20 cellular contexts compared by ENCODE assay signal in genomic region chr2:189217041-189217440, GRCh38.
"Had no signal": no experiment of that assay in that cellular context is flagged by ENCODE, and none has a peak within 500 bp of the region (broad histone marks: within the 10 kb centered on the region; RNA-seq: fewer than 3 reads in every experiment).

No MANE protein-coding gene starts in this region.

- DNase-seq: activated CD4-positive, alpha-beta T cell treated with anti-CD3 and anti-CD28 coated beads for 1 hour; activated CD4-positive, alpha-beta T cell treated with anti-CD3 and anti-CD28 coated beads, Interleukin-2, amount 50 U/mL, for 4 hours; activated naive CD4-positive, alpha-beta T cell treated with anti-CD3 and anti-CD28 coated beads, Interleukin-2, amount 50 U/mL, for 16 hours; activated T-cell treated with anti-CD3 and anti-CD28 coated beads, Interleukin-2, amount 50 U/mL, for 1 hour; caudate nucleus; colonic mucosa; head of caudate nucleus; lower lobe of right lung; naive B cell; ovary; stimulated activated CD4-positive, alpha-beta T cell treated with anti-CD3 and anti-CD28 coated beads, Interleukin-12 subunit alpha, Interleukin-12 subunit beta, amount 100 ng/mL, for 4 hours; stimulated activated CD4-positive, alpha-beta T cell treated with anti-CD3 and anti-CD28 coated beads, Interleukin-2, amount 100 ng/mL, for 24 hours; stomach; T-cell; T1000; upper lobe of right lung had no signal

- H3K9me3 ChIP-seq: adrenal gland, colonic mucosa, lower lobe of right lung, ovary, stomach, thoracic aorta, upper lobe of right lung had no signal

- H3K4me1 ChIP-seq: adrenal gland, colonic mucosa, lower lobe of right lung, upper lobe of right lung had no signal

- H3K4me3 Mint-ChIP-seq: naive B cell, neural progenitor cell, T-cell had no signal

- H3K27ac Mint-ChIP-seq: activated T-helper 2 cell treated with anti-CD3 and anti-CD28 coated beads, Interferon-gamma antibody, Interleukin-2, Interleukin-4, amounts not matched to agents 10 μg/mL and 5 μg/mL and 100 μg/mL, durations not matched to agents 14 hours and 24 hours and 36 hours; naive B cell; neural progenitor cell; T-cell had no signal

- H3K4me1 Mint-ChIP-seq: naive B cell, T-cell had no signal

- H3K36me3 Mint-ChIP-seq: naive B cell, neural progenitor cell, T-cell had no signal

- H3K9ac ChIP-seq: neural progenitor cell had no signal

- H3K4me3 ChIP-seq: adrenal gland, colonic mucosa, lower lobe of right lung, neural progenitor cell, ovary, stomach, thoracic aorta, upper lobe of right lung had no signal

- H3K27me3 Mint-ChIP-seq: naive B cell had no signal

- H3K9me3 Mint-ChIP-seq: activated T-helper 2 cell treated with anti-CD3 and anti-CD28 coated beads, Interferon-gamma antibody, Interleukin-2, Interleukin-4, amounts not matched to agents 10 μg/mL and 5 μg/mL and 100 μg/mL, durations not matched to agents 14 hours and 24 hours and 36 hours; naive B cell; neural progenitor cell; T-cell had no signal

- H3K27me3 ChIP-seq: adrenal gland, colonic mucosa, neural progenitor cell, ovary, stomach, upper lobe of right lung had no signal

- H3K36me3 ChIP-seq: adrenal gland, colonic mucosa, lower lobe of right lung, neural progenitor cell, ovary, stomach, thoracic aorta, upper lobe of right lung had no signal

- H3K27ac ChIP-seq: adrenal gland, colonic mucosa, lower lobe of right lung, neural progenitor cell, ovary, stomach, thoracic aorta, upper lobe of right lung had no signal
